In the genomic region with DNA sequence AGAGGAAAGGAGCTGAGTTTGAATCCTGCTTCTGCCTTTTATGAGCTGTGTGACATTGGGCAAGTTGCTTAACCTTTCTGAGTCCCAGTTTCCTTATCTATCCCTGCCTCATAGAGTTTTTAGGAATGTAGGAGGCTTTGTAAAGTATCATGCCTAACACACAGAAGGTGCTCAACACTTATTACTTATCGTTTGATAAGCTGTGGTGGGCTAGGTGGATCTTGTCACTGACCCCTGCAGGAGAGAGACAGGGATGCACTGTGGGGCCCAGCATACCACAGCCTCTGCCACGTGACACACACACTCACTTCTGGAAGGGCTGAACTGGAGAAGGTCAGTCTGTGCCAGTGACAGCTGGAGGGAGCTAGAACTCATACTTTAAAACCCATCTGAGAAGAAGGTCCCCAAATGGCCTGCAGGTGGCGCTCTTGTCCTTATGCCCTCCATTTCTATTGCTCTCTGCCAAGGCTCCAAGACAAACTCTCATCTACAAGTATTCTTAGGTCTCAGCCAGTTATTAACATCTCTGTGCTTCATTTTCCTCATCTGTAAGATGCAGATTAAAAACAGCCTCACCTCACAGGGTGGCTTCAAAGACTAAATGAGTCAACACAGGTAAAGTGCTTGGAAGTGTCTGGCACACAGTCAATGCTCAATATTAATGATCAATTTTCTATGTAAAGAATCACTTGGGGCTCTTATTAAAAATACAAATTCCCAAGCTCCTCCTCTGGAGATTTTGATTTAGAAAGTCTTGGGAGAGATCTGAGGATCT, we compare ENCODE assay signal across 1 cellular context.
TF ChIP-seq lines count a peak whose summit lies in the region.

No MANE protein-coding gene starts in this region.

TF ChIP-seq in K562, 482 proteins besides CTCF, POLR2A, EP300 and RAD21 (continued from another document and continues in another):
- TF ChIP-seq, protein P1, sequence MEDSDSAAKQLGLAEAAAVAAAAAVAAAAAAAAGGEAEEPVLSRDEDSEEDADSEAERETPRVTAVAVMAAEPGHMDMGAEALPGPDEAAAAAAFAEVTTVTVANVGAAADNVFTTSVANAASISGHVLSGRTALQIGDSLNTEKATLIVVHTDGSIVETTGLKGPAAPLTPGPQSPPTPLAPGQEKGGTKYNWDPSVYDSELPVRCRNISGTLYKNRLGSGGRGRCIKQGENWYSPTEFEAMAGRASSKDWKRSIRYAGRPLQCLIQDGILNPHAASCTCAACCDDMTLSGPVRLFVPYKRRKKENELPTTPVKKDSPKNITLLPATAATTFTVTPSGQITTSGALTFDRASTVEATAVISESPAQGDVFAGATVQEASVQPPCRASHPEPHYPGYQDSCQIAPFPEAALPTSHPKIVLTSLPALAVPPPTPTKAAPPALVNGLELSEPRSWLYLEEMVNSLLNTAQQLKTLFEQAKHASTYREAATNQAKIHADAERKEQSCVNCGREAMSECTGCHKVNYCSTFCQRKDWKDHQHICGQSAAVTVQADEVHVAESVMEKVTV (CRISPR knock-in tag; IDR thresholded peaks at IDR 0.05): 0 out of 2 replicates have a peak, but pooled peaks have one; percentile 21
- TF ChIP-seq FOXK2 (conservative IDR thresholded peaks at IDR 0.05 in 1 of 2, IDR thresholded peaks at IDR 0.05 in 1 of 2; ENCODE audit: low read depth in 2 of 2) (no peak), ZNF507 (tag; conservative IDR thresholded peaks at IDR 0.05) (no peak), ZNF184 (CRISPR knock-in tag; IDR thresholded peaks at IDR 0.05) (no peak), BHLHE40 (IDR thresholded peaks at IDR 0.05; ENCODE audit: low read length) (peak; percentile 77), ZNF311 (CRISPR knock-in tag; IDR thresholded peaks at IDR 0.05) (no peak), ILK (tag; IDR thresholded peaks at IDR 0.05; ENCODE audit: borderline replicate concordance, low read depth) (no peak), ZNF79 (CRISPR knock-in tag; IDR thresholded peaks at IDR 0.05; ENCODE audit: low read depth) (no peak), FOXJ2 (tag; IDR thresholded peaks at IDR 0.05) (no peak), GATA2 (CRISPR knock-in tag; IDR thresholded peaks at IDR 0.05) (no peak), ZNF75A (CRISPR knock-in tag; IDR thresholded peaks at IDR 0.05) (no peak), CAMTA2 (CRISPR knock-in tag; conservative IDR thresholded peaks at IDR 0.05) (no peak), ZNF124 (CRISPR knock-in tag; IDR thresholded peaks at IDR 0.05) (no peak), KLF16 (IDR thresholded peaks at IDR 0.05) (peak; percentile 95), LEF1 (IDR thresholded peaks at IDR 0.05) (no peak), MCM2 (IDR thresholded peaks at IDR 0.05; ENCODE audit: low read depth) (no peak), TSC22D4 (tag; IDR thresholded peaks at IDR 0.05) (no peak), CBX2 (IDR thresholded peaks at IDR 0.05; ENCODE audit: insufficient read depth, low read length, poor library complexity, severe bottlenecking) (no peak), RBM15 (IDR thresholded peaks at IDR 0.05; ENCODE audit: insufficient read depth, low read length) (no peak), MEF2D (tag; conservative IDR thresholded peaks at IDR 0.05; ENCODE audit: low read depth) (no peak), RAD51 (IDR thresholded peaks at IDR 0.05; ENCODE audit: borderline replicate concordance, low read depth) (peak; percentile 90), NR2C2 (CRISPR knock-in tag; IDR thresholded peaks at IDR 0.05) (no peak), NR2C2 (tag; IDR thresholded peaks at IDR 0.05) (peak; percentile 12; the same call in 1 of the 2 replicates), SMARCA5 (IDR thresholded peaks at IDR 0.05) (peak; percentile 93), ADNP (tag; IDR thresholded peaks at IDR 0.05) (peak; percentile 35; the same call in 1 of the 2 replicates), ZC3H8 (IDR thresholded peaks at IDR 0.05) (no peak), HDAC1 (IDR thresholded peaks at IDR 0.05) (no peak)
- TF ChIP-seq, protein P2, sequence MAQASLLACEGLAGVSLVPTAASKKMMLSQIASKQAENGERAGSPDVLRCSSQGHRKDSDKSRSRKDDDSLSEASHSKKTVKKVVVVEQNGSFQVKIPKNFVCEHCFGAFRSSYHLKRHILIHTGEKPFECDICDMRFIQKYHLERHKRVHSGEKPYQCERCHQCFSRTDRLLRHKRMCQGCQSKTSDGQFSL (CRISPR knock-in tag; IDR thresholded peaks at IDR 0.05): no peak
- TF ChIP-seq, protein P2 (tag; IDR thresholded peaks at IDR 0.05): no peak
- TF ChIP-seq, protein P3, sequence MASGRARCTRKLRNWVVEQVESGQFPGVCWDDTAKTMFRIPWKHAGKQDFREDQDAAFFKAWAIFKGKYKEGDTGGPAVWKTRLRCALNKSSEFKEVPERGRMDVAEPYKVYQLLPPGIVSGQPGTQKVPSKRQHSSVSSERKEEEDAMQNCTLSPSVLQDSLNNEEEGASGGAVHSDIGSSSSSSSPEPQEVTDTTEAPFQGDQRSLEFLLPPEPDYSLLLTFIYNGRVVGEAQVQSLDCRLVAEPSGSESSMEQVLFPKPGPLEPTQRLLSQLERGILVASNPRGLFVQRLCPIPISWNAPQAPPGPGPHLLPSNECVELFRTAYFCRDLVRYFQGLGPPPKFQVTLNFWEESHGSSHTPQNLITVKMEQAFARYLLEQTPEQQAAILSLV (tag; IDR thresholded peaks at IDR 0.05): no peak
- TF ChIP-seq, protein P4, sequence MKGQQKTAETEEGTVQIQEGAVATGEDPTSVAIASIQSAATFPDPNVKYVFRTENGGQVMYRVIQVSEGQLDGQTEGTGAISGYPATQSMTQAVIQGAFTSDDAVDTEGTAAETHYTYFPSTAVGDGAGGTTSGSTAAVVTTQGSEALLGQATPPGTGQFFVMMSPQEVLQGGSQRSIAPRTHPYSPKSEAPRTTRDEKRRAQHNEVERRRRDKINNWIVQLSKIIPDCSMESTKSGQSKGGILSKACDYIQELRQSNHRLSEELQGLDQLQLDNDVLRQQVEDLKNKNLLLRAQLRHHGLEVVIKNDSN (CRISPR knock-in tag; IDR thresholded peaks at IDR 0.05): peak; percentile 95
- TF ChIP-seq, protein P5, sequence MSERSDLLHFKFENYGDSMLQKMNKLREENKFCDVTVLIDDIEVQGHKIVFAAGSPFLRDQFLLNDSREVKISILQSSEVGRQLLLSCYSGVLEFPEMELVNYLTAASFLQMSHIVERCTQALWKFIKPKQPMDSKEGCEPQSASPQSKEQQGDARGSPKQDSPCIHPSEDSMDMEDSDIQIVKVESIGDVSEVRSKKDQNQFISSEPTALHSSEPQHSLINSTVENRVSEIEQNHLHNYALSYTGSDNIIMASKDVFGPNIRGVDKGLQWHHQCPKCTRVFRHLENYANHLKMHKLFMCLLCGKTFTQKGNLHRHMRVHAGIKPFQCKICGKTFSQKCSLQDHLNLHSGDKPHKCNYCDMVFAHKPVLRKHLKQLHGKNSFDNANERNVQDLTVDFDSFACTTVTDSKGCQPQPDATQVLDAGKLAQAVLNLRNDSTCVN (CRISPR knock-in tag; IDR thresholded peaks at IDR 0.05): no peak
- TF ChIP-seq, protein P6, sequence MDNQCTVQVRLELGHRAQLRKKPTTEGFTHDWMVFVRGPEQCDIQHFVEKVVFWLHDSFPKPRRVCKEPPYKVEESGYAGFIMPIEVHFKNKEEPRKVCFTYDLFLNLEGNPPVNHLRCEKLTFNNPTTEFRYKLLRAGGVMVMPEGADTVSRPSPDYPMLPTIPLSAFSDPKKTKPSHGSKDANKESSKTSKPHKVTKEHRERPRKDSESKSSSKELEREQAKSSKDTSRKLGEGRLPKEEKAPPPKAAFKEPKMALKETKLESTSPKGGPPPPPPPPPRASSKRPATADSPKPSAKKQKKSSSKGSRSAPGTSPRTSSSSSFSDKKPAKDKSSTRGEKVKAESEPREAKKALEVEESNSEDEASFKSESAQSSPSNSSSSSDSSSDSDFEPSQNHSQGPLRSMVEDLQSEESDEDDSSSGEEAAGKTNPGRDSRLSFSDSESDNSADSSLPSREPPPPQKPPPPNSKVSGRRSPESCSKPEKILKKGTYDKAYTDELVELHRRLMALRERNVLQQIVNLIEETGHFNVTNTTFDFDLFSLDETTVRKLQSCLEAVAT (IDR thresholded peaks at IDR 0.05): no peak
- TF ChIP-seq, protein P7, sequence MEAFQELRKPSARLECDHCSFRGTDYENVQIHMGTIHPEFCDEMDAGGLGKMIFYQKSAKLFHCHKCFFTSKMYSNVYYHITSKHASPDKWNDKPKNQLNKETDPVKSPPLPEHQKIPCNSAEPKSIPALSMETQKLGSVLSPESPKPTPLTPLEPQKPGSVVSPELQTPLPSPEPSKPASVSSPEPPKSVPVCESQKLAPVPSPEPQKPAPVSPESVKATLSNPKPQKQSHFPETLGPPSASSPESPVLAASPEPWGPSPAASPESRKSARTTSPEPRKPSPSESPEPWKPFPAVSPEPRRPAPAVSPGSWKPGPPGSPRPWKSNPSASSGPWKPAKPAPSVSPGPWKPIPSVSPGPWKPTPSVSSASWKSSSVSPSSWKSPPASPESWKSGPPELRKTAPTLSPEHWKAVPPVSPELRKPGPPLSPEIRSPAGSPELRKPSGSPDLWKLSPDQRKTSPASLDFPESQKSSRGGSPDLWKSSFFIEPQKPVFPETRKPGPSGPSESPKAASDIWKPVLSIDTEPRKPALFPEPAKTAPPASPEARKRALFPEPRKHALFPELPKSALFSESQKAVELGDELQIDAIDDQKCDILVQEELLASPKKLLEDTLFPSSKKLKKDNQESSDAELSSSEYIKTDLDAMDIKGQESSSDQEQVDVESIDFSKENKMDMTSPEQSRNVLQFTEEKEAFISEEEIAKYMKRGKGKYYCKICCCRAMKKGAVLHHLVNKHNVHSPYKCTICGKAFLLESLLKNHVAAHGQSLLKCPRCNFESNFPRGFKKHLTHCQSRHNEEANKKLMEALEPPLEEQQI (IDR thresholded peaks at IDR 0.05): no peak
- TF ChIP-seq, protein P8, sequence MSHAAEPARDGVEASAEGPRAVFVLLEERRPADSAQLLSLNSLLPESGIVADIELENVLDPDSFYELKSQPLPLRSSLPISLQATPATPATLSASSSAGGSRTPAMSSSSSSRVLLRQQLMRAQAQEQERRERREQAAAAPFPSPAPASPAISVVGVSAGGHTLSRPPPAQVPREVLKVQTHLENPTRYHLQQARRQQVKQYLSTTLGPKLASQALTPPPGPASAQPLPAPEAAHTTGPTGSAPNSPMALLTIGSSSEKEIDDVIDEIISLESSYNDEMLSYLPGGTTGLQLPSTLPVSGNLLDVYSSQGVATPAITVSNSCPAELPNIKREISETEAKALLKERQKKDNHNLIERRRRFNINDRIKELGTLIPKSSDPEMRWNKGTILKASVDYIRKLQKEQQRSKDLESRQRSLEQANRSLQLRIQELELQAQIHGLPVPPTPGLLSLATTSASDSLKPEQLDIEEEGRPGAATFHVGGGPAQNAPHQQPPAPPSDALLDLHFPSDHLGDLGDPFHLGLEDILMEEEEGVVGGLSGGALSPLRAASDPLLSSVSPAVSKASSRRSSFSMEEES (CRISPR knock-in tag; IDR thresholded peaks at IDR 0.05): peak; percentile 65
- TF ChIP-seq, protein P9, sequence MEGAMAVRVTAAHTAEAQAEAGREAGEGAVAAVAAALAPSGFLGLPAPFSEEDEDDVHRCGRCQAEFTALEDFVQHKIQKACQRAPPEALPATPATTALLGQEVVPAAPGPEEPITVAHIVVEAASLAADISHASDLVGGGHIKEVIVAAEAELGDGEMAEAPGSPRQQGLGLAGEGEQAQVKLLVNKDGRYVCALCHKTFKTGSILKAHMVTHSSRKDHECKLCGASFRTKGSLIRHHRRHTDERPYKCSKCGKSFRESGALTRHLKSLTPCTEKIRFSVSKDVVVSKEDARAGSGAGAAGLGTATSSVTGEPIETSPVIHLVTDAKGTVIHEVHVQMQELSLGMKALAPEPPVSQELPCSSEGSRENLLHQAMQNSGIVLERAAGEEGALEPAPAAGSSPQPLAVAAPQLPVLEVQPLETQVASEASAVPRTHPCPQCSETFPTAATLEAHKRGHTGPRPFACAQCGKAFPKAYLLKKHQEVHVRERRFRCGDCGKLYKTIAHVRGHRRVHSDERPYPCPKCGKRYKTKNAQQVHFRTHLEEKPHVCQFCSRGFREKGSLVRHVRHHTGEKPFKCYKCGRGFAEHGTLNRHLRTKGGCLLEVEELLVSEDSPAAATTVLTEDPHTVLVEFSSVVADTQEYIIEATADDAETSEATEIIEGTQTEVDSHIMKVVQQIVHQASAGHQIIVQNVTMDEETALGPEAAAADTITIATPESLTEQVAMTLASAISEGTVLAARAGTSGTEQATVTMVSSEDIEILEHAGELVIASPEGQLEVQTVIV (CRISPR knock-in tag; IDR thresholded peaks at IDR 0.05; ENCODE audit: borderline replicate concordance): no peak
- TF ChIP-seq, protein P10, sequence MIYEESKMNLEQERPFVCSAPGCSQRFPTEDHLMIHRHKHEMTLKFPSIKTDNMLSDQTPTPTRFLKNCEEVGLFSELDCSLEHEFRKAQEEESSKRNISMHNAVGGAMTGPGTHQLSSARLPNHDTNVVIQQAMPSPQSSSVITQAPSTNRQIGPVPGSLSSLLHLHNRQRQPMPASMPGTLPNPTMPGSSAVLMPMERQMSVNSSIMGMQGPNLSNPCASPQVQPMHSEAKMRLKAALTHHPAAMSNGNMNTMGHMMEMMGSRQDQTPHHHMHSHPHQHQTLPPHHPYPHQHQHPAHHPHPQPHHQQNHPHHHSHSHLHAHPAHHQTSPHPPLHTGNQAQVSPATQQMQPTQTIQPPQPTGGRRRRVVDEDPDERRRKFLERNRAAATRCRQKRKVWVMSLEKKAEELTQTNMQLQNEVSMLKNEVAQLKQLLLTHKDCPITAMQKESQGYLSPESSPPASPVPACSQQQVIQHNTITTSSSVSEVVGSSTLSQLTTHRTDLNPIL (CRISPR knock-in tag; IDR thresholded peaks at IDR 0.05): no peak
